26 cellular contexts compared by ENCODE assay signal in the genomic region with DNA sequence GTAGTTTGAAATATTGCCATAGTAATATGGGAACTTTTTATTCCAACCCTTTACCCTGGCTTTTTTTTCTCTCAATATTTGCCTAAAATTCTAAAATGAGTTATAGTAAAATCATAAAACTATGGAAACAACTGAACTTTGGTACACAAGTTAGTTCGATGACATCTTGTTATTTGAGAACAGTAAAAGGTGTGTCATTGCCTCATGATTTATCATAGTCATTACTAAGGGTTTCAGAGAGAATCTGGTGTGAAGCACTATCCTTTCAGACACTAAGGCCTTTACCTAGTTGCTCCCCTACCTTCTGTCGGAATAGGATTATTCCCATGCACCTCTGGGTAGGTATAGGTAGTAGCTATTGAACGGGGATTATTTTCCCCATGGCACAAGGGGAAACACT. TPM values are rescaled to one million over a fixed set of nuclear protein-coding genes. Genes with fewer than 3 reads are reported as not detected.
DNase-seq lines count a peak whose midpoint lies in the region; ATAC-seq and TF ChIP-seq lines count a peak whose summit lies in the region.
"Had no signal": no experiment of that assay in that cellular context is flagged by ENCODE, and none has a peak within 500 bp of the region (broad histone marks: within the 10 kb centered on the region; RNA-seq: fewer than 3 reads in every experiment).

No MANE protein-coding gene starts in this region.

- H2AFZ ChIP-seq in GM23338 (no peak overlapping the region), PC-9 (no peak overlapping the region)

- DNase-seq in GM23338 (ENCODE audit: low spot score) (no peak), PC-9 (no peak), endothelial cell (ENCODE audit: low spot score) (no peak), mucosa of descending colon (no peak), posterior cingulate gyrus (no peak), EL (no peak), heart left ventricle (no peak)
- DNase-seq: CD4-positive, CD25-positive, alpha-beta regulatory T cell; COR-L47; DMS 273 treated with DMSO at 0.1 percent for 48 hours; DMS79 treated with DMSO at 0.1 percent for 48 hours; GOT3; Karpas-422; MV-4-11; NCI-H1105 treated with DMSO at 0.1 percent for 48 hours; NCI-H2029 treated with DMSO at 0.1 percent for 48 hours; NCI-H226; NCI-H510A treated with DMSO at 0.1 percent for 48 hours; NCI-H748 treated with DMSO at 0.1 percent for 48 hours; NK-92 treated with Interleukin-12 subunit alpha and Interleukin-12 subunit beta, amount 100 ng/mL, for 24 hours had no signal

- H3K4me3 Mint-ChIP-seq in GM23338: no peak overlapping the region
- no peak overlapping the region for H3K4me3 Mint-ChIP-seq in endothelial cell (ENCODE audit: unreplicated experiment)
- H3K4me3 Mint-ChIP-seq: CD4-positive, CD25-positive, alpha-beta regulatory T cell; IgD-negative memory B cell had no signal

- TF ChIP-seq CTCF in GM23338 (conservative IDR thresholded peaks at IDR 0.05; ENCODE audit: low read depth in 2 of 2): no peak
- no peak for TF ChIP-seq CTCF in PC-9 (conservative IDR thresholded peaks at IDR 0.05)
- TF ChIP-seq CTCF in endothelial cell (IDR thresholded peaks at IDR 0.05; ENCODE audit: unreplicated experiment): no peak
- TF ChIP-seq CTCF in mucosa of descending colon (IDR thresholded peaks at IDR 0.05): no peak
- TF ChIP-seq CTCF in heart left ventricle (IDR thresholded peaks at IDR 0.05): no peak

- H4K20me1 ChIP-seq in GM23338 (replicated peaks; ENCODE audit: insufficient read depth) (no peaks in the 10 kb centered on the region), PC-9 (ENCODE audit: insufficient read depth) (no peaks in the 10 kb centered on the region)

- POLR2A ChIA-PET in PC-9 (lab: Charles Lee; ENCODE audit: unreplicated experiment): interaction anchor here (0.5 kb wide), 1 partner anchor 38 kb away, joined by 5 read pairs; no protein-coding TSS in a partner anchor

- H3K36me3 ChIP-seq in GM23338 (ENCODE audit: insufficient read depth) (peaks cover 24% of the 10 kb centered on the region; the same call in 1 of the 2 replicates), PC-9 (ENCODE audit: low read depth) (peaks cover 22% of the 10 kb centered on the region), mucosa of descending colon (ENCODE audit: low read depth) (no peaks in the 10 kb centered on the region), heart left ventricle (peaks cover 0 to 100% (median 99%) of the 10 kb centered on the region in 9 donors)

- no peak overlapping the region for H3K4me3 ChIP-seq in GM23338
- H3K4me3 ChIP-seq in PC-9: no peak overlapping the region
- no peak overlapping the region for H3K4me3 ChIP-seq in mucosa of descending colon
- no peak overlapping the region for H3K4me3 ChIP-seq in heart left ventricle
- H3K4me3 ChIP-seq: GM12878, SJSA1 had no signal

- peak overlapping the region; percentile 27; the same call in 1 of the 2 replicates for H3K4me2 ChIP-seq in GM23338
- no peak overlapping the region for H3K4me2 ChIP-seq in PC-9

- H3K27me3 ChIP-seq in GM23338 (ENCODE audit: insufficient read depth) (no peaks in the 10 kb centered on the region), PC-9 (ENCODE audit: insufficient read depth, low read depth) (no peaks in the 10 kb centered on the region), heart left ventricle (no peaks in the 10 kb centered on the region)
- H3K27me3 ChIP-seq: SJSA1 had no signal

- CTCF ChIA-PET in PC-9 (lab: Charles Lee): no interaction called here

- peaks cover 51% of the 10 kb centered on the region for H3K36me3 Mint-ChIP-seq in GM23338 (ENCODE audit: low read depth)
- peaks cover 18% of the 10 kb centered on the region for H3K36me3 Mint-ChIP-seq in endothelial cell (ENCODE audit: low read depth, unreplicated experiment)

- H3F3A ChIP-seq in GM23338 (replicated peaks; ENCODE audit: low read depth) (no peaks in the 10 kb centered on the region), PC-9 (ENCODE audit: insufficient read depth, low read depth) (0 out of 2 replicates have a peak, but pooled peaks cover 17% of the 10 kb centered on the region)

- H3K4me1 ChIP-seq in GM23338 (ENCODE audit: insufficient read depth) (peaks cover 17% of the 10 kb centered on the region), PC-9 (replicated peaks; ENCODE audit: insufficient read depth) (no peaks in the 10 kb centered on the region), mucosa of descending colon (ENCODE audit: low read depth) (peaks cover 10% of the 10 kb centered on the region), heart left ventricle (no peaks in the 10 kb centered on the region)
- H3K4me1 ChIP-seq: SJSA1 had no signal

- WGBS in heart left ventricle, 4 donors: 93 to 98% (median 95%) methylated on average over 3 of the region's 3 CpGs

- intact Hi-C loops in PC-9 (cut with micrococcal nuclease; ENCODE audit: unreplicated experiment) (loop anchor here (10.0 kb wide), 1 partner anchor 268 kb away; a partner anchor contains a TSS), mucosa of descending colon (cut with DNase I, micrococcal nuclease) (no loop called here), posterior cingulate gyrus (cut with DNase I) (no loop called here), heart left ventricle (cut with DNase I) (loop anchor here in 2 of 10 donors (10.0 kb wide), 2 partner anchors 112 to 268 kb away; a partner anchor contains a TSS)

- H3K27ac Mint-ChIP-seq in GM23338: peak overlapping the region; percentile 91
- H3K27ac Mint-ChIP-seq in endothelial cell (ENCODE audit: unreplicated experiment): peak overlapping the region; percentile 67

- H3K79me2 ChIP-seq in GM23338 (replicated peaks; ENCODE audit: insufficient read depth): peaks cover 1% of the 10 kb centered on the region; the same call in 1 of the 2 replicates
- no peaks in the 10 kb centered on the region for H3K79me2 ChIP-seq in PC-9 (ENCODE audit: low read depth)

- H3K9me2 ChIP-seq in GM23338 (ENCODE audit: insufficient read depth) (no peaks in the 10 kb centered on the region), PC-9 (ENCODE audit: insufficient read depth) (no peaks in the 10 kb centered on the region)

- TF ChIP-seq POLR2A in heart left ventricle (IDR thresholded peaks at IDR 0.05): no peak

- no peak overlapping the region for H3K27ac ChIP-seq in GM23338 (ENCODE audit: low read depth)
- H3K27ac ChIP-seq in PC-9: peak overlapping the region; percentile 12; the same call in 1 of the 2 replicates
- no peak overlapping the region for H3K27ac ChIP-seq in heart left ventricle
- H3K27ac ChIP-seq: SJSA1 had no signal

- no peak for ATAC-seq in GM23338
- peak; percentile 83 for ATAC-seq in mucosa of descending colon
- no peak for ATAC-seq in heart left ventricle
- no peak for ATAC-seq in GM21737 (IDR thresholded peaks at IDR 0.05; ENCODE audit: unreplicated experiment)
- ATAC-seq: GM12878, HCT116, Right ventricle myocardium inferior had no signal

- H3K9me3 Mint-ChIP-seq in GM23338 (no peaks in the 10 kb centered on the region), endothelial cell (ENCODE audit: unreplicated experiment) (no peaks in the 10 kb centered on the region)
- H3K9me3 Mint-ChIP-seq: CD4-positive, CD25-positive, alpha-beta regulatory T cell; IgD-negative memory B cell had no signal

- no TSS peak for BruUV-seq in PC-9 (replicated peaks; lab: Mats Ljungman, UMichigan)

- peaks cover 17% of the 10 kb centered on the region; the same call in 2 of the 3 replicates for H3K4me1 Mint-ChIP-seq in GM23338
- H3K4me1 Mint-ChIP-seq in endothelial cell (ENCODE audit: unreplicated experiment): peaks cover 4% of the 10 kb centered on the region

- H3K27me3 Mint-ChIP-seq in GM23338 (ENCODE audit: insufficient read depth, low read depth, poor library complexity): peaks cover 1% of the 10 kb centered on the region
- no peaks in the 10 kb centered on the region for H3K27me3 Mint-ChIP-seq in endothelial cell (ENCODE audit: unreplicated experiment)
- H3K27me3 Mint-ChIP-seq: CD4-positive, CD25-positive, alpha-beta regulatory T cell; IgD-negative memory B cell had no signal

- H3K9me3 ChIP-seq in PC-9 (ENCODE audit: insufficient read depth, low read depth) (no peaks in the 10 kb centered on the region), mucosa of descending colon (no peaks in the 10 kb centered on the region), heart left ventricle (no peaks in the 10 kb centered on the region)
- H3K9me3 ChIP-seq: SJSA1 had no signal

TF ChIP-seq in GM23338, 12 proteins besides CTCF, POLR2A, EP300 and RAD21 (continues in another document):
- TF ChIP-seq ZNF114 (CRISPR knock-in tag; IDR thresholded peaks at IDR 0.05) (no peak), EZH2 (IDR thresholded peaks at IDR 0.05; ENCODE audit: low read depth, unreplicated experiment) (no peak), POLR2AphosphoS5 (IDR thresholded peaks at IDR 0.05; ENCODE audit: low read depth) (no peak)

RNA-seq across cellular contexts. Expression of a gene that starts 11.4 kb away (rescaled TPM):
- total RNA-seq in GM23338 (2014; rRNA removed; shearing (Covaris generic)): 49.4 and 51.1 TPM in 2 replicates
- polyA plus RNA-seq in GM23338 (2016; fragmentation: Nextera tagmentation; extraction: Ambion mirVana) (65.3 and 69.4 TPM in 2 replicates), heart left ventricle (10 to 100 TPM; 22.7 to 75.7 TPM)
- total RNA-seq in PC-9 (2021) (26.7 and 27.2 TPM in 2 replicates), endothelial cell (ENCODE audit: unreplicated experiment) (45.9 TPM), mucosa of descending colon (10 to 100 TPM; 23.2 to 26.8 (median 24.2) TPM), heart left ventricle (10 to 100 TPM; 14.6 to 25.9 (median 19.9) TPM)

RNA-seq across cellular contexts. Expression of a gene that starts 12.6 kb away (rescaled TPM):
- 29.6 and 31.9 TPM in 2 replicates for total RNA-seq in GM23338 (2014; rRNA removed; shearing (Covaris generic))
- polyA plus RNA-seq in GM23338 (2016; fragmentation: Nextera tagmentation; extraction: Ambion mirVana) (12.1 and 12.6 TPM in 2 replicates), heart left ventricle (10 to 100 TPM; 11.0 to 17.7 TPM)
- total RNA-seq in PC-9 (2021) (22.6 and 28.5 TPM in 2 replicates), endothelial cell (ENCODE audit: unreplicated experiment) (20.1 TPM), mucosa of descending colon (10 to 100 TPM; 30.0 to 62.4 (median 33.3) TPM), heart left ventricle (10 to 100 TPM; 23.8 to 49.5 (median 30.4) TPM)
